ENCODE assay signal across 22 cellular contexts in the genomic region with DNA sequence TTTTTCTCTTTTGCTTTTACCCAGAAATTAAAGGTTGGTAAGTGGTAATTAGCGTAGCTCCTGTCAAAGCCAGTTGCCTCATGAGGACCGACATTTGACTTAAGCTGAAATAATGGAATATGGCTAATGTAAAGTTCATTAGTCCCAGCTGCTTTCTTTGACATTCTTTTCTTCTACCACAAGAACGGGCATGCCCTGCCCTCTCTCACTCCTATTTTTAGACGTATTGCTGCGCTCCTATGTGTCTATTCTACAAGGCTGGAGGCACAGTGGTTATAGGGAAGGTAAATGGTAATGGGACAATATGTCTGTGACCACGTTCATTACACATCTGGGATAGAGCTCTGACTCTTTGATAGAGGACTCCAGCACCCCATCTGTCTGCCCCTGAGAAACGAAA. TPM values are rescaled to one million over a fixed set of nuclear protein-coding genes. Genes with fewer than 3 reads are reported as not detected.
DNase-seq lines count a peak whose midpoint lies in the region; ATAC-seq, FAIRE-seq and TF ChIP-seq lines count a peak whose summit lies in the region.
"Had no signal": no experiment of that assay in that cellular context is flagged by ENCODE, and none has a peak within 500 bp of the region (broad histone marks: within the 10 kb centered on the region; RNA-seq: fewer than 3 reads in every experiment).

No MANE protein-coding gene starts in this region.

- no peak overlapping the region for H3K9ac ChIP-seq in astrocyte (ENCODE audit: low read length)
- H3K9ac ChIP-seq: KMS-11 had no signal

- H3K27me3 Mint-ChIP-seq in GM23338 (ENCODE audit: insufficient read depth, low read depth, poor library complexity), result peaks cover 8% of the 10 kb centered on the region
- H3K27me3 Mint-ChIP-seq in astrocyte (ENCODE audit: low read depth, unreplicated experiment), result no peaks in the 10 kb centered on the region
- no peaks in the 10 kb centered on the region for H3K27me3 Mint-ChIP-seq in mesothelial cell of epicardium (ENCODE audit: low read depth)
- H3K27me3 Mint-ChIP-seq in natural killer cell (ENCODE audit: low read depth in 2 of 2), result no peaks in the 10 kb centered on the region
- H3K27me3 Mint-ChIP-seq: CD4-positive, alpha-beta memory T cell; central memory CD8-positive, alpha-beta T cell; effector memory CD8-positive, alpha-beta T cell; naive B cell; stimulated activated naive CD8-positive, alpha-beta T cell treated with anti-CD3 and anti-CD28 coated beads, Interleukin-15, Interleukin-2, amounts not matched to agents 100 ng/mL and 50 ng/mL, for 24 hours had no signal

- no peaks in the 10 kb centered on the region for H3K9me2 ChIP-seq in GM23338 (ENCODE audit: insufficient read depth)

- DNase-seq in NCI-H2171 treated with DMSO at 0.1 percent for 48 hours (lab: John Stamatoyannopoulos, UW) (peak; percentile 69), NCI-H2171 (lab: John Stamatoyannopoulos, UW) (no peak), GM23338 (ENCODE audit: low spot score) (no peak), astrocyte (ENCODE audit: low read depth) (no peak), mesothelial cell of epicardium (ENCODE audit: low spot score in 2 of 2, unreplicated experiment in 2 of 2) (no peak), prostate gland (ENCODE audit: low spot score) (no peak), natural killer cell (no peak), cortex of kidney (lab: John Stamatoyannopoulos, UW) (no peak)
- DNase-seq: activated CD4-positive, alpha-beta T cell treated with anti-CD3 and anti-CD28 coated beads, Interleukin-2, amount 50 U/mL, for 1 hour; activated T-cell treated with anti-CD3 and anti-CD28 coated beads, Interleukin-2, amount 50 U/mL, for 4 hours; CD4-positive, alpha-beta memory T cell; effector memory CD8-positive, alpha-beta T cell; naive B cell; NCI-H1694; NCI-H510A treated with DMSO at 0.1 percent for 48 hours; PC-9 had no signal

- ATAC-seq in GM23338 (no peak), natural killer cell (no peak)
- ATAC-seq: effector memory CD8-positive, alpha-beta T cell; left lobe of liver had no signal

- H3K27me3 ChIP-seq in GM23338 (ENCODE audit: insufficient read depth), result no peaks in the 10 kb centered on the region
- H3K27me3 ChIP-seq in astrocyte (ENCODE audit: insufficient read depth, low read length), result no peaks in the 10 kb centered on the region
- H3K27me3 ChIP-seq in prostate gland (replicated peaks; ENCODE audit: insufficient read depth), result no peaks in the 10 kb centered on the region

- H3K27ac Mint-ChIP-seq in GM23338, result no peak overlapping the region
- no peak overlapping the region for H3K27ac Mint-ChIP-seq in astrocyte (ENCODE audit: unreplicated experiment)
- peak overlapping the region; percentile 88 for H3K27ac Mint-ChIP-seq in mesothelial cell of epicardium
- no peak overlapping the region for H3K27ac Mint-ChIP-seq in natural killer cell

- H3K9me3 Mint-ChIP-seq in GM23338 (peaks cover 5% of the 10 kb centered on the region; the same call in 2 of the 3 replicates), astrocyte (ENCODE audit: unreplicated experiment) (no peaks in the 10 kb centered on the region), mesothelial cell of epicardium (no peaks in the 10 kb centered on the region), natural killer cell (no peaks in the 10 kb centered on the region)
- H3K9me3 Mint-ChIP-seq: activated T-cell treated with anti-CD3 and anti-CD28 coated beads, Interleukin-2, amount 50 U/mL, for 4 hours; CD4-positive, alpha-beta memory T cell; central memory CD8-positive, alpha-beta T cell; effector memory CD8-positive, alpha-beta T cell; naive B cell; stimulated activated naive CD8-positive, alpha-beta T cell treated with anti-CD3 and anti-CD28 coated beads, Interleukin-15, Interleukin-2, amounts not matched to agents 100 ng/mL and 50 ng/mL, for 24 hours had no signal

- H3K36me3 Mint-ChIP-seq in GM23338 (ENCODE audit: low read depth), result peaks cover 34% of the 10 kb centered on the region
- H3K36me3 Mint-ChIP-seq in astrocyte (ENCODE audit: low read depth, unreplicated experiment), result peaks cover 4% of the 10 kb centered on the region
- H3K36me3 Mint-ChIP-seq in mesothelial cell of epicardium, result peaks cover 9% of the 10 kb centered on the region
- no peaks in the 10 kb centered on the region for H3K36me3 Mint-ChIP-seq in natural killer cell

- no peak overlapping the region for H3K4me3 Mint-ChIP-seq in GM23338
- peak overlapping the region; percentile 6 for H3K4me3 Mint-ChIP-seq in astrocyte (ENCODE audit: unreplicated experiment)
- no peak overlapping the region for H3K4me3 Mint-ChIP-seq in mesothelial cell of epicardium
- H3K4me3 Mint-ChIP-seq in natural killer cell, result no peak overlapping the region
- H3K4me3 Mint-ChIP-seq: activated T-cell treated with anti-CD3 and anti-CD28 coated beads, Interleukin-2, amount 50 U/mL, for 4 hours; CD4-positive, alpha-beta memory T cell; central memory CD8-positive, alpha-beta T cell; effector memory CD8-positive, alpha-beta T cell; naive B cell; stimulated activated naive CD8-positive, alpha-beta T cell treated with anti-CD3 and anti-CD28 coated beads, Interleukin-15, Interleukin-2, amounts not matched to agents 100 ng/mL and 50 ng/mL, for 24 hours had no signal

- TF ChIP-seq POLR2A in prostate gland (IDR thresholded peaks at IDR 0.05), result no peak

- intact Hi-C loops in prostate gland (cut with DNase I) (no loop called here), natural killer cell (cut with micrococcal nuclease) (no loop called here)

- H3K4me2 ChIP-seq in GM23338, result no peak overlapping the region
- H3K4me2 ChIP-seq in astrocyte (ENCODE audit: low read length), result no peak overlapping the region
- H3K4me2 ChIP-seq: PC-9 had no signal

- no peaks in the 10 kb centered on the region for H3K9me3 ChIP-seq in astrocyte (ENCODE audit: insufficient read depth, low read depth, low read length)
- H3K9me3 ChIP-seq in prostate gland, result no peaks in the 10 kb centered on the region

- H3K4me3 ChIP-seq in GM23338, result no peak overlapping the region
- H3K4me3 ChIP-seq in astrocyte (ENCODE audit: insufficient read depth, low read depth, low read length), result no peak overlapping the region
- H3K4me3 ChIP-seq in prostate gland, result no peak overlapping the region
- H3K4me3 ChIP-seq: PC-9 had no signal

- TF ChIP-seq CTCF in GM23338 (conservative IDR thresholded peaks at IDR 0.05; ENCODE audit: low read depth in 2 of 2) (no peak), astrocyte (IDR thresholded peaks at IDR 0.05; ENCODE audit: insufficient read depth, low read depth, low read length) (no peak), mesothelial cell of epicardium (IDR thresholded peaks at IDR 0.05; ENCODE audit: unreplicated experiment) (no peak), prostate gland (IDR thresholded peaks at IDR 0.05) (no peak), natural killer cell (IDR thresholded peaks at IDR 0.05) (no peak)

- peaks cover 16% of the 10 kb centered on the region for H3K36me3 ChIP-seq in GM23338 (ENCODE audit: insufficient read depth)
- no peaks in the 10 kb centered on the region for H3K36me3 ChIP-seq in astrocyte (ENCODE audit: insufficient read depth, low read length)
- no peaks in the 10 kb centered on the region for H3K36me3 ChIP-seq in prostate gland

- H3K27ac ChIP-seq in GM23338 (ENCODE audit: low read depth), result peak overlapping the region; percentile 59; the same call in 1 of the 2 replicates
- H3K27ac ChIP-seq in astrocyte (ENCODE audit: low read depth, low read length), result no peak overlapping the region
- no peak overlapping the region for H3K27ac ChIP-seq in prostate gland
- H3K27ac ChIP-seq: KMS-11, PC-9 had no signal

- H3K79me2 ChIP-seq in GM23338 (replicated peaks; ENCODE audit: insufficient read depth) (no peaks in the 10 kb centered on the region), astrocyte (ENCODE audit: insufficient read depth, low read length) (no peaks in the 10 kb centered on the region)

- WGBS in prostate gland, result 54% methylated on average over 7 of the region's 7 CpGs

- H3K4me1 Mint-ChIP-seq in GM23338, result peaks cover 2% of the 10 kb centered on the region
- H3K4me1 Mint-ChIP-seq in astrocyte (ENCODE audit: low read depth, unreplicated experiment), result peaks cover 18% of the 10 kb centered on the region
- peaks cover 16% of the 10 kb centered on the region for H3K4me1 Mint-ChIP-seq in mesothelial cell of epicardium
- no peaks in the 10 kb centered on the region for H3K4me1 Mint-ChIP-seq in natural killer cell
- H3K4me1 Mint-ChIP-seq: central memory CD8-positive, alpha-beta T cell; naive B cell had no signal

- H3K4me1 ChIP-seq in GM23338 (ENCODE audit: insufficient read depth) (peaks cover 3% of the 10 kb centered on the region), astrocyte (ENCODE audit: insufficient read depth, low read length) (peaks cover 12% of the 10 kb centered on the region), prostate gland (replicated peaks) (no peaks in the 10 kb centered on the region)

- FAIRE-seq in astrocyte (lab: Jason Lieb, UNC), result no peak
- FAIRE-seq: A204.1, frontal cortex had no signal

- H3F3A ChIP-seq in GM23338 (replicated peaks; ENCODE audit: low read depth), result peaks cover 12% of the 10 kb centered on the region; the same call in 1 of the 2 replicates

- H4K20me1 ChIP-seq in GM23338 (replicated peaks; ENCODE audit: insufficient read depth) (no peaks in the 10 kb centered on the region), astrocyte (ENCODE audit: insufficient read depth, low read length) (no peaks in the 10 kb centered on the region)

- H2AFZ ChIP-seq in GM23338 (no peak overlapping the region), astrocyte (ENCODE audit: low read depth, low read length) (no peak overlapping the region)
- H2AFZ ChIP-seq: PC-9 had no signal

RNA-seq across cellular contexts. Expression of gene CORT, which starts 6.8 kb away (rescaled TPM):
- 0.16 TPM in 1 of 2 replicates, not detected in the other for total RNA-seq in GM23338 (2014; rRNA removed; shearing (Covaris generic))
- 0.99 and 1.4 TPM in 2 replicates for polyA plus RNA-seq in GM23338 (2016; fragmentation: Nextera tagmentation; extraction: Ambion mirVana)
- total RNA-seq in astrocyte, result 0.23 and 0.29 TPM in 2 replicates
- 0.70 to 0.89 TPM (median 0.83 TPM) in 3 replicates for total RNA-seq in mesothelial cell of epicardium
- total RNA-seq in prostate gland, result 1 to 10 TPM; 1.1 to 1.4 TPM
- not detected for total RNA-seq in natural killer cell
- total RNA-seq: CD4-positive, alpha-beta memory T cell; left lobe of liver had no signal
- polyA plus RNA-seq: CD4-positive, alpha-beta memory T cell had no signal

RNA-seq across cellular contexts. Expression of gene DFFA, which starts 15.7 kb away (rescaled TPM):
- total RNA-seq in GM23338 (2014; rRNA removed; shearing (Covaris generic)), result 77.4 and 82.0 TPM in 2 replicates
- 61.4 and 65.2 TPM in 2 replicates for polyA plus RNA-seq in GM23338 (2016; fragmentation: Nextera tagmentation; extraction: Ambion mirVana)
- total RNA-seq in astrocyte, result 47.4 and 58.2 TPM in 2 replicates
- 51.4 to 54.8 TPM (median 53.0 TPM) in 3 replicates for total RNA-seq in mesothelial cell of epicardium
- 10 to 100 TPM; 24.8 to 35.5 TPM for total RNA-seq in prostate gland
- 10 to 100 TPM; 17.5 to 21.8 (median 21.5) TPM for total RNA-seq in natural killer cell

RNA-seq across cellular contexts. Expression of gene PEX14, which starts 18.1 kb away (rescaled TPM):
- total RNA-seq in GM23338 (2014; rRNA removed; shearing (Covaris generic)), result 14.0 and 19.6 TPM in 2 replicates
- 16.4 and 17.6 TPM in 2 replicates for polyA plus RNA-seq in GM23338 (2016; fragmentation: Nextera tagmentation; extraction: Ambion mirVana)
- total RNA-seq in astrocyte, result 23.1 and 23.3 TPM in 2 replicates
- total RNA-seq in mesothelial cell of epicardium, result 29.7 to 31.4 TPM (median 30.9 TPM) in 3 replicates
- total RNA-seq in prostate gland, result 10 to 100 TPM; 26.1 to 34.7 TPM
- total RNA-seq in natural killer cell, result 10 to 100 TPM; 21.4 to 27.3 (median 24.1) TPM

RNA-seq across cellular contexts. Expression of gene CENPS, which starts 26.4 kb away (rescaled TPM):
- 4.7 and 8.6 TPM in 2 replicates for total RNA-seq in GM23338 (2014; rRNA removed; shearing (Covaris generic))
- polyA plus RNA-seq in GM23338 (2016; fragmentation: Nextera tagmentation; extraction: Ambion mirVana), result 22.6 and 31.3 TPM in 2 replicates
- total RNA-seq in astrocyte, result 9.0 and 10.2 TPM in 2 replicates
- 11.8 to 12.4 TPM (median 12.1 TPM) in 3 replicates for total RNA-seq in mesothelial cell of epicardium
- total RNA-seq in prostate gland, result 10 to 100 TPM; 21.8 to 34.8 TPM
- 1 to 10 TPM; 4.1 to 5.0 (median 4.5) TPM for total RNA-seq in natural killer cell

RNA-seq across cellular contexts. Expression of gene PGD, which starts 57.8 kb away (rescaled TPM):
- 274 and 305 TPM in 2 replicates for total RNA-seq in GM23338 (2014; rRNA removed; shearing (Covaris generic))
- 158 and 174 TPM in 2 replicates for polyA plus RNA-seq in GM23338 (2016; fragmentation: Nextera tagmentation; extraction: Ambion mirVana)
- total RNA-seq in astrocyte, result 187 and 224 TPM in 2 replicates
- 167 to 169 TPM (median 168 TPM) in 3 replicates for total RNA-seq in mesothelial cell of epicardium
- total RNA-seq in prostate gland, result 100 to 1,000 TPM in 1 of 2 donors, 10 to 100 TPM in 1; 77.1 to 151 TPM
- 100 to 1,000 TPM in 1 of 3 donors, 10 to 100 TPM in 2; 35.8 to 113 (median 39.8) TPM for total RNA-seq in natural killer cell
